20 cellular contexts compared by ENCODE assay signal in genomic region chr7:22660293-22660692, GRCh38.
"Had no signal": no experiment of that assay in that cellular context is flagged by ENCODE, and none has a peak within 500 bp of the region (broad histone marks: within the 10 kb centered on the region; RNA-seq: fewer than 3 reads in every experiment).

No MANE protein-coding gene starts in this region.

- H3K4me1 ChIP-seq: gastrocnemius medialis, prostate gland, tibial artery had no signal

- H3K4me3 Mint-ChIP-seq: activated CD8-positive, alpha-beta T cell treated with anti-CD3 and anti-CD28 coated beads, Interleukin-2, amount 10 ng/mL, durations not matched to agents 7 days and 5 days; activated T-helper 1 cell treated with anti-CD3 and anti-CD28 coated beads, Interleukin-12 subunit alpha, Interleukin-12 subunit beta, Interleukin-2, Interleukin-4 antibody, amounts not matched to agents 30 ng/mL and 10 ng/mL and 1 ng/mL, durations not matched to agents 14 hours and 24 hours and 36 hours; brain; nephron; stimulated activated naive CD8-positive, alpha-beta T cell treated with anti-CD3 and anti-CD28 coated beads, Interleukin-15, amount 100 ng/mL, for 72 hours had no signal

- ATAC-seq: activated CD4-positive, CD25-positive, alpha-beta regulatory T cell treated with anti-CD3 and anti-CD28 coated beads, Interleukin-2, amount 50 U/mL, for 24 hours; activated CD8-positive, alpha-beta T cell treated with anti-CD3 and anti-CD28 coated beads, Interleukin-2, amount 10 ng/mL, durations not matched to agents 7 days and 5 days; gastrocnemius medialis; stimulated activated naive CD8-positive, alpha-beta T cell treated with anti-CD3 and anti-CD28 coated beads, Interleukin-15, amount 100 ng/mL, for 72 hours had no signal

- H3K27me3 ChIP-seq: esophagus muscularis mucosa, gastrocnemius medialis, ovary, tibial artery had no signal

- H3K4me1 Mint-ChIP-seq: nephron had no signal

- H3K27ac Mint-ChIP-seq: activated CD8-positive, alpha-beta T cell treated with anti-CD3 and anti-CD28 coated beads, Interleukin-2, amount 10 ng/mL, durations not matched to agents 7 days and 5 days; activated T-helper 1 cell treated with anti-CD3 and anti-CD28 coated beads, Interleukin-12 subunit alpha, Interleukin-12 subunit beta, Interleukin-2, Interleukin-4 antibody, amounts not matched to agents 30 ng/mL and 10 ng/mL and 1 ng/mL, durations not matched to agents 14 hours and 24 hours and 36 hours; brain; nephron; stimulated activated naive CD8-positive, alpha-beta T cell treated with anti-CD3 and anti-CD28 coated beads, Interleukin-15, amount 100 ng/mL, for 72 hours had no signal

- H3K27ac ChIP-seq: esophagus muscularis mucosa, gastrocnemius medialis, neutrophil, ovary, prostate gland, tibial artery had no signal

- H3K9me3 ChIP-seq: esophagus muscularis mucosa, gastrocnemius medialis, neutrophil, ovary, prostate gland, tibial artery had no signal

- H3K9me3 Mint-ChIP-seq: nephron; stimulated activated naive CD8-positive, alpha-beta T cell treated with anti-CD3 and anti-CD28 coated beads, Interleukin-15, amount 100 ng/mL, for 72 hours had no signal

- H3K36me3 ChIP-seq: esophagus muscularis mucosa, gastrocnemius medialis, neutrophil, ovary, prostate gland, tibial artery had no signal

- H3K36me3 Mint-ChIP-seq: brain had no signal

- DNase-seq: activated CD4-positive, alpha-beta T cell treated with anti-CD3 and anti-CD28 coated beads, Interleukin-2, amount 50 U/mL, for 1 hour; activated CD8-positive, alpha-beta T cell treated with anti-CD3 and anti-CD28 coated beads, Interleukin-2, amount 10 ng/mL, durations not matched to agents 7 days and 5 days; activated gamma-delta T cell; activated naive CD4-positive, alpha-beta T cell treated with anti-CD3 and anti-CD28 coated beads, Interleukin-2, amount 50 U/mL, for 16 hours; anterior cingulate cortex; caudate nucleus; dermis blood vessel endothelial cell; effector memory CD4-positive, alpha-beta T cell; gastrocnemius medialis; hypothalamus; ovary; stimulated activated naive CD8-positive, alpha-beta T cell treated with anti-CD3 and anti-CD28 coated beads, Interleukin-15, amount 100 ng/mL, for 72 hours; tibial artery had no signal

- H3K4me3 ChIP-seq: esophagus muscularis mucosa, gastrocnemius medialis, ovary, prostate gland, tibial artery had no signal
